ENCODE assay signal across 7 cellular contexts in the genomic region with DNA sequence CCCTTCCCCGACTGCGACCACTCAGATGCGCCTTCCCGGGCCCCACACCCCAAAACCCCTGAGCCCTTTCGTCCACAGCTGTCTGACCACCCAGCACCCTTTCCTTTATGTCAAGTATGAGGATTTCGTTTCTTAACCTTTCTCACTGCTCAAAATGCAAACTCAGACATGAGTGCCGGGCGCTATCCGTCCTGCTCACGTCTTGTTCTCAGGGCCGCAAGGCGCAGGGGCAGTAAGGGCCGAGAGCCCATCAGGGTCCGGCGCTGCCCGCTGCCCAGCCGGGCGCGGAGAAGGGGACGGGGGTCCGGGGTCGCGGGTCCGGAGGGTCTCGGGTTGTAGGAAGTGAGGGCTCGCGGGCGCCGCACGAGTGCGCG. TPM values are rescaled to one million over a fixed set of nuclear protein-coding genes. Genes with fewer than 3 reads are reported as not detected.
DNase-seq lines count a peak whose midpoint lies in the region; ATAC-seq and TF ChIP-seq lines count a peak whose summit lies in the region.

No MANE protein-coding gene starts in this region.

- no peaks in the 10 kb centered on the region for H3K27me3 Mint-ChIP-seq in IgD-negative memory B cell
- H3K27me3 Mint-ChIP-seq in chondrocyte (ENCODE audit: low read depth): no peaks in the 10 kb centered on the region

- H3K4me1 Mint-ChIP-seq in IgD-negative memory B cell (peaks cover 35 to 50% (median 39%) of the 10 kb centered on the region in 3 donors), chondrocyte (ENCODE audit: low read depth) (peaks cover 24% of the 10 kb centered on the region)

- H3K4me1 ChIP-seq in muscle layer of colon (ENCODE audit: insufficient read depth, low read length): peaks cover 18% of the 10 kb centered on the region

- peaks cover 7% of the 10 kb centered on the region for H3K36me3 ChIP-seq in muscle layer of colon (ENCODE audit: insufficient read depth, low read length)

- H3K27ac Mint-ChIP-seq in IgD-negative memory B cell (peak overlapping the region; percentile 92 to 98 (median 96)), chondrocyte (ENCODE audit: unreplicated experiment) (peak overlapping the region; percentile 61)

- peak; percentile 28 for ATAC-seq in GM18907 (IDR thresholded peaks at IDR 0.05; ENCODE audit: unreplicated experiment)

- H3K4me3 Mint-ChIP-seq in IgD-negative memory B cell (peak overlapping the region; percentile 92 to 99 (median 98)), chondrocyte (ENCODE audit: unreplicated experiment) (peak overlapping the region; percentile 99)

- H3K9me3 ChIP-seq in muscle layer of colon (ENCODE audit: low read length): peaks cover 7% of the 10 kb centered on the region

- H3K27me3 ChIP-seq in muscle layer of colon (ENCODE audit: control insufficient read depth in 1 of 2, insufficient read depth in 2 of 2, low read length in 2 of 2): no peaks in the 10 kb centered on the region

- H3K9me3 Mint-ChIP-seq in IgD-negative memory B cell (peaks cover 0 to 15% (median 0%) of the 10 kb centered on the region in 3 donors), chondrocyte (ENCODE audit: low read depth) (peaks cover 32% of the 10 kb centered on the region)

- TF ChIP-seq CTCF in chondrocyte (IDR thresholded peaks at IDR 0.05): no peak

- H3K27ac ChIP-seq in muscle layer of colon (ENCODE audit: low read depth, low read length): peak overlapping the region; percentile 91

- H3K9ac ChIP-seq in muscle layer of colon (ENCODE audit: low read length): peak overlapping the region; percentile 89

- DNase-seq in chondrocyte (ENCODE audit: low spot score) (no peak), AML-193 (lab: John Stamatoyannopoulos, UW) (no peak), HPDE6-E6E7 (ENCODE audit: extremely low spot score) (no peak)
- DNase-seq in activated CD4-positive, CD25-positive, alpha-beta regulatory T cell (lab: John Stamatoyannopoulos, UW): no peak

- H3K4me3 ChIP-seq in muscle layer of colon (ENCODE audit: low read depth in 1 of 2, low read length in 2 of 2): peak overlapping the region; percentile 88 to 95

- peaks cover 17% of the 10 kb centered on the region for H3K36me3 Mint-ChIP-seq in IgD-negative memory B cell
- H3K36me3 Mint-ChIP-seq in chondrocyte (ENCODE audit: low read depth): peaks cover 38% of the 10 kb centered on the region

RNA-seq across cellular contexts. Expression of a gene that starts 0.7 kb away (rescaled TPM):
- 72.4 TPM for polyA plus RNA-seq in IgD-negative memory B cell
- 43.8 to 45.7 TPM (median 44.2 TPM) in 3 replicates for total RNA-seq in chondrocyte
